ENCODE assay signal across 8 cellular contexts in genomic region chr14:105528859-105529505, GRCh38. TPM values are rescaled to one million over a fixed set of nuclear protein-coding genes. Genes with fewer than 3 reads are reported as not detected.
DNase-seq lines count a peak whose midpoint lies in the region; ATAC-seq, FAIRE-seq and TF ChIP-seq lines count a peak whose summit lies in the region.

No MANE protein-coding gene starts in this region.

- no peaks in the 10 kb centered on the region for H3K9me3 ChIP-seq in esophagus squamous epithelium

- peak overlapping the region; percentile 89 for H3K27ac Mint-ChIP-seq in activated CD8-positive, alpha-beta T cell treated with anti-CD3 and anti-CD28 coated beads, Interleukin-2, amount 10 ng/mL, durations not matched to agents 7 days and 5 days

- DNase-seq in D341Med (ENCODE audit: low spot score) (peak; percentile 36), esophagus squamous epithelium (lab: John Stamatoyannopoulos, UW) (no peak), H54 (ENCODE audit: insufficient read length, low spot score) (no peak)
- peak; percentile 39 for DNase-seq in activated CD8-positive, alpha-beta T cell treated with anti-CD3 and anti-CD28 coated beads, Interleukin-2, amount 10 ng/mL, durations not matched to agents 7 days and 5 days
- DNase-seq in stimulated activated CD4-positive, alpha-beta T cell treated with anti-CD3 and anti-CD28 coated beads, Interleukin-15, amount 100 ng/mL, for 24 hours: peak; percentile 69

- no peaks in the 10 kb centered on the region for H3K36me3 ChIP-seq in esophagus squamous epithelium

- H3K4me1 ChIP-seq in esophagus squamous epithelium: peaks cover 19 to 40% (median 27%) of the 10 kb centered on the region in 3 donors

- H3K4me1 Mint-ChIP-seq in activated CD8-positive, alpha-beta T cell treated with anti-CD3 and anti-CD28 coated beads, Interleukin-2, amount 10 ng/mL, durations not matched to agents 7 days and 5 days (ENCODE audit: low read depth): peaks cover 37% of the 10 kb centered on the region

- no peak for FAIRE-seq in H54 (lab: Jason Lieb, UNC)

- peak overlapping the region; percentile 80 for H3K4me3 Mint-ChIP-seq in activated CD8-positive, alpha-beta T cell treated with anti-CD3 and anti-CD28 coated beads, Interleukin-2, amount 10 ng/mL, durations not matched to agents 7 days and 5 days

- WGBS in esophagus squamous epithelium, 2 donors: 42 to 67% methylated on average over 3 to 19 of the region's 65 CpGs

- peaks cover 17% of the 10 kb centered on the region for H3K27me3 Mint-ChIP-seq in activated CD8-positive, alpha-beta T cell treated with anti-CD3 and anti-CD28 coated beads, Interleukin-2, amount 10 ng/mL, durations not matched to agents 7 days and 5 days (ENCODE audit: low read depth)

- TF ChIP-seq CTCF in esophagus squamous epithelium (IDR thresholded peaks at IDR 0.05): no peak

- no peaks in the 10 kb centered on the region for H3K36me3 Mint-ChIP-seq in activated CD8-positive, alpha-beta T cell treated with anti-CD3 and anti-CD28 coated beads, Interleukin-2, amount 10 ng/mL, durations not matched to agents 7 days and 5 days (ENCODE audit: low read depth)

- CTCF ChIA-PET in activated CD8-positive, alpha-beta T cell treated with anti-CD3 and anti-CD28 coated beads, Interleukin-2, amount 10 ng/mL, durations not matched to agents 7 days and 5 days (lab: Charles Lee): interaction anchor here (0.7 to 2.9 kb wide), 12 partner anchors 9 to 281 kb away, joined by 3 to 17 read pairs (median 4); partner anchors contain the start of gene BTBD6

- H3K27ac ChIP-seq in esophagus squamous epithelium: peak overlapping the region in 1 of 4 donors; percentile 68

- intact Hi-C loops in esophagus squamous epithelium (cut with DNase I): loop anchor here (5.0 kb wide), 1 partner anchor 162 kb away; no protein-coding TSS in a partner anchor

- H3K9me3 Mint-ChIP-seq in activated CD8-positive, alpha-beta T cell treated with anti-CD3 and anti-CD28 coated beads, Interleukin-2, amount 10 ng/mL, durations not matched to agents 7 days and 5 days (ENCODE audit: insufficient read depth): no peaks in the 10 kb centered on the region

- peaks cover 0 to 55% (median 9%) of the 10 kb centered on the region in 4 donors for H3K27me3 ChIP-seq in esophagus squamous epithelium

- ATAC-seq in activated CD8-positive, alpha-beta T cell treated with anti-CD3 and anti-CD28 coated beads, Interleukin-2, amount 10 ng/mL, durations not matched to agents 7 days and 5 days: peak; percentile 13
- ATAC-seq in HG03108 (IDR thresholded peaks at IDR 0.05; ENCODE audit: unreplicated experiment): no peak
- ATAC-seq in GM18907 (IDR thresholded peaks at IDR 0.05; ENCODE audit: unreplicated experiment): no peak
- no peak for ATAC-seq in HG03196 (IDR thresholded peaks at IDR 0.05; ENCODE audit: unreplicated experiment)

- TF ChIP-seq POLR2A in esophagus squamous epithelium (IDR thresholded peaks at IDR 0.05) (no peak), H54 (IDR thresholded peaks at IDR 0.05; ENCODE audit: low read depth, low read length) (no peak)

- peak overlapping the region; percentile 41 to 81 (median 54) for H3K4me3 ChIP-seq in esophagus squamous epithelium

- POLR2A ChIA-PET in activated CD8-positive, alpha-beta T cell treated with anti-CD3 and anti-CD28 coated beads, Interleukin-2, amount 10 ng/mL, durations not matched to agents 7 days and 5 days (lab: Charles Lee): interaction anchor here (0.6 to 2.2 kb wide), 4 partner anchors 37 to 146 kb away, joined by 3 to 11 read pairs (median 4); no protein-coding TSS in a partner anchor

RNA-seq across cellular contexts. Expression of gene TMEM121, which starts 2.6 kb away (rescaled TPM):
- 1 to 10 TPM; 8.6 to 9.2 TPM for total RNA-seq in activated CD8-positive, alpha-beta T cell treated with anti-CD3 and anti-CD28 coated beads, Interleukin-2, amount 10 ng/mL, durations not matched to agents 7 days and 5 days
- total RNA-seq in esophagus squamous epithelium: 1 to 10 TPM in 3 of 4 donors, under 1 TPM in 1; 0.61 to 2.1 (median 1.6) TPM

RNA-seq across cellular contexts. Expression of gene TEDC1, which starts 37.9 kb away (rescaled TPM):
- total RNA-seq in activated CD8-positive, alpha-beta T cell treated with anti-CD3 and anti-CD28 coated beads, Interleukin-2, amount 10 ng/mL, durations not matched to agents 7 days and 5 days: 10 to 100 TPM; 56.5 to 61.8 TPM
- total RNA-seq in esophagus squamous epithelium: 10 to 100 TPM in 1 of 4 donors, 1 to 10 TPM in 3; 7.1 to 12.8 (median 7.6) TPM

RNA-seq across cellular contexts. Expression of gene CRIP1, which starts 42.3 kb away (rescaled TPM):
- 100 to 1,000 TPM; 587 to 613 TPM for total RNA-seq in activated CD8-positive, alpha-beta T cell treated with anti-CD3 and anti-CD28 coated beads, Interleukin-2, amount 10 ng/mL, durations not matched to agents 7 days and 5 days
- total RNA-seq in esophagus squamous epithelium: 10 to 100 TPM in 3 of 4 donors, 1 to 10 TPM in 1; 8.2 to 35.6 (median 24.7) TPM

RNA-seq across cellular contexts. Expression of gene CRIP2, which starts 54.4 kb away (rescaled TPM):
- under 1 TPM; 0.21 to 0.31 TPM for total RNA-seq in activated CD8-positive, alpha-beta T cell treated with anti-CD3 and anti-CD28 coated beads, Interleukin-2, amount 10 ng/mL, durations not matched to agents 7 days and 5 days
- total RNA-seq in esophagus squamous epithelium: 100 to 1,000 TPM in 2 of 4 donors, 10 to 100 TPM in 2; 44.2 to 118 (median 80.7) TPM

Comparison
In these comparisons a context has a peak if more than half of its experiments do, and no peak if none do; other contexts are left out.
1. DNase-seq: peak in D341Med (single experiment), activated CD8-positive, alpha-beta T cell treated with anti-CD3 and anti-CD28 coated beads, Interleukin-2, amount 10 ng/mL, durations not matched to agents 7 days and 5 days (single experiment) and stimulated activated CD4-positive, alpha-beta T cell treated with anti-CD3 and anti-CD28 coated beads, Interleukin-15, amount 100 ng/mL, for 24 hours (single experiment); none in esophagus squamous epithelium (single experiment) and H54 (single experiment).
2. RNA of gene TEDC1, which starts 37.9 kb away (total RNA-seq): 56.5 to 61.8 TPM in activated CD8-positive, alpha-beta T cell treated with anti-CD3 and anti-CD28 coated beads, Interleukin-2, amount 10 ng/mL, durations not matched to agents 7 days and 5 days; 7.1 to 12.8 TPM in esophagus squamous epithelium; every median in the first group is over 4 times any median in the second.
3. RNA of gene CRIP1, which starts 42.3 kb away (total RNA-seq): 587 to 613 TPM in activated CD8-positive, alpha-beta T cell treated with anti-CD3 and anti-CD28 coated beads, Interleukin-2, amount 10 ng/mL, durations not matched to agents 7 days and 5 days; 8.2 to 35.6 TPM in esophagus squamous epithelium; every median in the first group is over 10 times any median in the second.